22 cellular contexts compared by ENCODE assay signal in genomic region chr13:62706035-62706434, GRCh38.
DNase-seq lines count a peak whose midpoint lies in the region; ATAC-seq, FAIRE-seq and TF ChIP-seq lines count a peak whose summit lies in the region.
"Had no signal": no experiment of that assay in that cellular context is flagged by ENCODE, and none has a peak within 500 bp of the region (broad histone marks: within the 10 kb centered on the region; RNA-seq: fewer than 3 reads in every experiment).

No MANE protein-coding gene starts in this region.

- TF ChIP-seq CTCF in bronchial epithelial cell (IDR thresholded peaks at IDR 0.05; ENCODE audit: insufficient read depth, low read length, severe bottlenecking) (no peak), foreskin fibroblast (IDR thresholded peaks at IDR 0.05; ENCODE audit: low read depth, low read length) (no peak)

- no peak for FAIRE-seq in bronchial epithelial cell (lab: Jason Lieb, UNC)
- FAIRE-seq: GM12891, GM18507, K562 had no signal

- H3K4me3 ChIP-seq in bronchial epithelial cell (ENCODE audit: low read depth, low read length) (no peak overlapping the region), foreskin fibroblast (ENCODE audit: low read depth in 1 of 2, low read length in 2 of 2) (no peak overlapping the region)
- H3K4me3 ChIP-seq: K562 had no signal

- H3K9me3 Mint-ChIP-seq in activated CD4-positive, alpha-beta T cell treated with anti-CD3 and anti-CD28 coated beads for 36 hours (ENCODE audit: low read depth): no peaks in the 10 kb centered on the region

- intact Hi-C loops in activated CD4-positive, alpha-beta T cell treated with anti-CD3 and anti-CD28 coated beads for 36 hours (cut with DNase I, micrococcal nuclease): no loop called here

- no peaks in the 10 kb centered on the region for H3K36me3 ChIP-seq in bronchial epithelial cell (ENCODE audit: control insufficient read depth, insufficient read depth, low read length)

- no peak overlapping the region for H3K27ac Mint-ChIP-seq in activated CD4-positive, alpha-beta T cell treated with anti-CD3 and anti-CD28 coated beads for 36 hours
- H3K27ac Mint-ChIP-seq: CD4-positive, alpha-beta memory T cell had no signal

- CTCF ChIA-PET in activated CD4-positive, alpha-beta T cell treated with anti-CD3 and anti-CD28 coated beads for 36 hours (lab: Charles Lee): no interaction called here

- no peaks in the 10 kb centered on the region for H3K4me1 Mint-ChIP-seq in activated CD4-positive, alpha-beta T cell treated with anti-CD3 and anti-CD28 coated beads for 36 hours
- H3K4me1 Mint-ChIP-seq: CD4-positive, alpha-beta memory T cell had no signal

- no peaks in the 10 kb centered on the region for H3K36me3 Mint-ChIP-seq in activated CD4-positive, alpha-beta T cell treated with anti-CD3 and anti-CD28 coated beads for 36 hours (ENCODE audit: low read depth)
- H3K36me3 Mint-ChIP-seq: CD4-positive, alpha-beta memory T cell had no signal

- POLR2A ChIA-PET in activated CD4-positive, alpha-beta T cell treated with anti-CD3 and anti-CD28 coated beads for 36 hours (lab: Charles Lee): no interaction called here

- H3K27me3 ChIP-seq in bronchial epithelial cell (ENCODE audit: control insufficient read depth, insufficient read depth, low read length): no peaks in the 10 kb centered on the region

- H3K27me3 Mint-ChIP-seq in activated CD4-positive, alpha-beta T cell treated with anti-CD3 and anti-CD28 coated beads for 36 hours: no peaks in the 10 kb centered on the region
- H3K27me3 Mint-ChIP-seq: CD4-positive, alpha-beta memory T cell had no signal

- peak; percentile 39 for ATAC-seq in activated CD4-positive, alpha-beta T cell treated with anti-CD3 and anti-CD28 coated beads for 36 hours
- ATAC-seq in GM18907 (IDR thresholded peaks at IDR 0.05; ENCODE audit: unreplicated experiment) (no peak), GM21390 (IDR thresholded peaks at IDR 0.05; ENCODE audit: unreplicated experiment) (no peak)
- ATAC-seq: K562, Panc1 had no signal

- H3K4me3 Mint-ChIP-seq in activated CD4-positive, alpha-beta T cell treated with anti-CD3 and anti-CD28 coated beads for 36 hours: no peak overlapping the region
- H3K4me3 Mint-ChIP-seq: CD4-positive, alpha-beta memory T cell had no signal

- no peak for DNase-seq in activated CD4-positive, alpha-beta T cell treated with anti-CD3 and anti-CD28 coated beads for 36 hours
- DNase-seq in activated CD4-positive, alpha-beta T cell treated with anti-CD3 and anti-CD28 coated beads for 48 hours: no peak
- peak; percentile 25 for DNase-seq in NCI-H69 (lab: John Stamatoyannopoulos, UW)
- DNase-seq in bronchial epithelial cell (ENCODE audit: low read depth): peak; percentile 67
- peak; percentile 38 for DNase-seq in renal cortical epithelial cell (ENCODE audit: low read depth)
- no peak for DNase-seq in foreskin fibroblast
- DNase-seq: Calu3; CD4-positive, alpha-beta memory T cell; DND-41; GF-D8; NCI-H1436; NCI-H2029 treated with DMSO at 0.1 percent for 48 hours; NCI-H510A; NCI-H82; SHP77; SK-N-SH had no signal

Comparison
In these comparisons a context has a peak if more than half of its experiments do, and no peak if none do; other contexts are left out.
1. DNase-seq: peak in NCI-H69 (single experiment), bronchial epithelial cell (single experiment) and renal cortical epithelial cell (single experiment); none in activated CD4-positive, alpha-beta T cell treated with anti-CD3 and anti-CD28 coated beads for 36 hours (single experiment), activated CD4-positive, alpha-beta T cell treated with anti-CD3 and anti-CD28 coated beads for 48 hours (single experiment) and foreskin fibroblast (0 of 2).